8 cellular contexts compared by ENCODE assay signal in genomic region chr15:41115088-41115651, GRCh38.
DNase-seq lines count a peak whose midpoint lies in the region; ATAC-seq and TF ChIP-seq lines count a peak whose summit lies in the region.

No MANE protein-coding gene starts in this region.

- peak; percentile 66 for ATAC-seq in activated naive CD8-positive, alpha-beta T cell treated with anti-CD3 and anti-CD28 coated beads, Interleukin-2, amount 50 U/mL, for 24 hours
- ATAC-seq in GM19324 (IDR thresholded peaks at IDR 0.05; ENCODE audit: low FRiP score, unreplicated experiment) = no peak

- peak overlapping the region; percentile 94 for H3K4me3 Mint-ChIP-seq in activated naive CD8-positive, alpha-beta T cell treated with anti-CD3 and anti-CD28 coated beads, Interleukin-2, amount 50 U/mL, for 24 hours

- H3K27ac Mint-ChIP-seq in activated naive CD8-positive, alpha-beta T cell treated with anti-CD3 and anti-CD28 coated beads, Interleukin-2, amount 50 U/mL, for 24 hours = peak overlapping the region; percentile 99

- no peaks in the 10 kb centered on the region for H3K9me3 ChIP-seq in iPS-20b (ENCODE audit: insufficient read depth, low read depth, low read length)

- H3K27ac ChIP-seq in iPS-20b (ENCODE audit: low read length) = peak overlapping the region; percentile 95

- no peak for DNase-seq in AG09309 (ENCODE audit: low read depth)
- peak; percentile 70 for DNase-seq in GM13977 (ENCODE audit: low spot score)
- no peak for DNase-seq in LNCaP clone FGC (ENCODE audit: low read depth)
- no peak for DNase-seq in activated naive CD8-positive, alpha-beta T cell treated with anti-CD3 and anti-CD28 coated beads, Interleukin-2, amount 50 U/mL, for 24 hours
- peak; percentile 34 to 46 for DNase-seq in stimulated activated CD8-positive, alpha-beta memory T cell treated with anti-CD3 and anti-CD28 coated beads, Interleukin-2, amount 100 ng/mL, for 1 hour (ENCODE audit: low read depth in 2 of 2)
- no peak for DNase-seq in DMS79 treated with DMSO at 0.1 percent for 48 hours (lab: John Stamatoyannopoulos, UW)

- H3K36me3 ChIP-seq in iPS-20b (ENCODE audit: insufficient read depth, low read depth, low read length) = peaks cover 8% of the 10 kb centered on the region

- H3K36me3 Mint-ChIP-seq in activated naive CD8-positive, alpha-beta T cell treated with anti-CD3 and anti-CD28 coated beads, Interleukin-2, amount 50 U/mL, for 24 hours (ENCODE audit: low read depth) = peaks cover 17% of the 10 kb centered on the region

- H3K9ac ChIP-seq in iPS-20b (ENCODE audit: low read depth, low read length) = peak overlapping the region; percentile 97

- H3K4me1 Mint-ChIP-seq in activated naive CD8-positive, alpha-beta T cell treated with anti-CD3 and anti-CD28 coated beads, Interleukin-2, amount 50 U/mL, for 24 hours = peaks cover 33% of the 10 kb centered on the region

- TF ChIP-seq CTCF in AG09309 (IDR thresholded peaks at IDR 0.05; ENCODE audit: control insufficient read depth, insufficient read depth, low read depth, low read length, missing control alignments) (peak; percentile 31), GM13977 (IDR thresholded peaks at IDR 0.05; ENCODE audit: extremely low read depth, insufficient read depth, missing control alignments) (no peak), LNCaP clone FGC (IDR thresholded peaks at IDR 0.05; ENCODE audit: control insufficient read depth, extremely low read depth, insufficient read depth) (no peak)

- in situ Hi-C loops in GM13977 (cut with MboI; ENCODE audit: low pct_unique_long_range_greater_than_20kb, low sequenced_read_pairs, unreplicated experiment) = no loop called here

- no peaks in the 10 kb centered on the region for H3K4me1 ChIP-seq in iPS-20b (ENCODE audit: insufficient read depth, low read length)

- no peaks in the 10 kb centered on the region for H3K27me3 Mint-ChIP-seq in activated naive CD8-positive, alpha-beta T cell treated with anti-CD3 and anti-CD28 coated beads, Interleukin-2, amount 50 U/mL, for 24 hours

- H3K27me3 ChIP-seq in iPS-20b (ENCODE audit: insufficient read depth, low read length) = no peaks in the 10 kb centered on the region

- H3K4me3 ChIP-seq in AG09309 (ENCODE audit: control insufficient read depth, low read depth, low read length) (peak overlapping the region; percentile 88), LNCaP clone FGC (ENCODE audit: low read depth, low read length) (peak overlapping the region; percentile 98), iPS-20b (ENCODE audit: low read length) (peak overlapping the region; percentile 93)

- no peaks in the 10 kb centered on the region for H3K9me3 Mint-ChIP-seq in activated naive CD8-positive, alpha-beta T cell treated with anti-CD3 and anti-CD28 coated beads, Interleukin-2, amount 50 U/mL, for 24 hours

Comparison
In these comparisons a context has a peak if more than half of its experiments do, and no peak if none do; other contexts are left out.
1. DNase-seq: peak in GM13977 (single experiment) and stimulated activated CD8-positive, alpha-beta memory T cell treated with anti-CD3 and anti-CD28 coated beads, Interleukin-2, amount 100 ng/mL, for 1 hour (2 of 2); none in AG09309 (single experiment), LNCaP clone FGC (single experiment), activated naive CD8-positive, alpha-beta T cell treated with anti-CD3 and anti-CD28 coated beads, Interleukin-2, amount 50 U/mL, for 24 hours (single experiment) and DMS79 treated with DMSO at 0.1 percent for 48 hours (single experiment).
2. Peak in every context shown above with its lines, with median percentiles within 50 percentile points of each other: H3K4me3 ChIP-seq.